Comparison of ENCODE assay signal across 9 cellular contexts in genomic region chr16:11836653-11837244, GRCh38. TPM values are rescaled to one million over a fixed set of nuclear protein-coding genes. Genes with fewer than 3 reads are reported as not detected.
DNase-seq lines count a peak whose midpoint lies in the region; ATAC-seq, FAIRE-seq and TF ChIP-seq lines count a peak whose summit lies in the region.
"Had no signal": no experiment of that assay in that cellular context is flagged by ENCODE, and none has a peak within 500 bp of the region (broad histone marks: within the 10 kb centered on the region; RNA-seq: fewer than 3 reads in every experiment).

No MANE protein-coding gene starts in this region.

- H3K27me3 ChIP-seq in H7 (ENCODE audit: control insufficient read depth, insufficient read depth, low read length) (no peaks in the 10 kb centered on the region), smooth muscle cell (ENCODE audit: low read depth) (no peaks in the 10 kb centered on the region), pancreas (no peaks in the 10 kb centered on the region)

- TF ChIP-seq CTCF in RWPE1 (conservative IDR thresholded peaks at IDR 0.05; ENCODE audit: low read depth), result no peak
- no peak for TF ChIP-seq CTCF in fibroblast of pulmonary artery (IDR thresholded peaks at IDR 0.05; ENCODE audit: low read length, missing control alignments)
- TF ChIP-seq CTCF in smooth muscle cell (IDR thresholded peaks at IDR 0.05; ENCODE audit: borderline replicate concordance, insufficient read depth, poor library complexity, severe bottlenecking), result no peak
- TF ChIP-seq CTCF in pancreas (IDR thresholded peaks at IDR 0.05), result no peak

- no peaks in the 10 kb centered on the region for H3K4me1 ChIP-seq in smooth muscle cell (ENCODE audit: low read depth)
- H3K4me1 ChIP-seq in pancreas, result no peaks in the 10 kb centered on the region

- FAIRE-seq in pancreas (lab: Jason Lieb, UNC), result no peak

- H3K79me2 ChIP-seq in smooth muscle cell (ENCODE audit: low read depth), result no peaks in the 10 kb centered on the region

- H3K36me3 ChIP-seq in H7 (replicated peaks; ENCODE audit: control insufficient read depth, insufficient read depth, low read length) (peaks cover 36% of the 10 kb centered on the region), smooth muscle cell (ENCODE audit: low read depth) (peaks cover 14% of the 10 kb centered on the region), pancreas (peaks cover 3 to 55% (median 48%) of the 10 kb centered on the region in 3 donors)

- no peak overlapping the region for H3K4me2 ChIP-seq in smooth muscle cell

- DNase-seq in H7 (peak; percentile 22), RWPE1 (ENCODE audit: low spot score) (peak; percentile 54), fibroblast of pulmonary artery (ENCODE audit: low read depth) (peak; percentile 68), smooth muscle cell (lab: John Stamatoyannopoulos, UW; ENCODE audit: unreplicated experiment) (no peak), NCI-H2029 treated with DMSO at 0.1 percent for 48 hours (lab: John Stamatoyannopoulos, UW) (no peak), NOMO-1 treated with DMSO at 0.1 percent for 48 hours (lab: John Stamatoyannopoulos, UW; ENCODE audit: unreplicated experiment) (no peak), pancreas (no peak)
- DNase-seq: NCI-H2107, T-cell had no signal

- POLR2A ChIA-PET in RWPE1 (lab: Yijun Ruan, JAX; ENCODE audit: low non-redundant PET), result interaction anchor here (0.6 kb wide), 1 partner anchor 18 kb away, joined by 3 read pairs; no protein-coding TSS in a partner anchor

- no peak overlapping the region for H2AFZ ChIP-seq in smooth muscle cell (ENCODE audit: low read depth)

- no peak overlapping the region for H3K9ac ChIP-seq in smooth muscle cell (ENCODE audit: low read depth)

- no peaks in the 10 kb centered on the region for H4K20me1 ChIP-seq in smooth muscle cell (ENCODE audit: low read depth)

- CTCF ChIA-PET in RWPE1 (lab: Yijun Ruan, JAX), result no interaction called here

- H3K9me3 ChIP-seq in smooth muscle cell (replicated peaks; ENCODE audit: low read depth), result no peaks in the 10 kb centered on the region
- H3K9me3 ChIP-seq in pancreas, result no peaks in the 10 kb centered on the region

- intact Hi-C loops in pancreas (cut with DNase I), result no loop called here

- no peak overlapping the region for H3K4me3 ChIP-seq in H7 (ENCODE audit: insufficient read depth, low read depth, low read length)
- no peak overlapping the region for H3K4me3 ChIP-seq in fibroblast of pulmonary artery (replicated peaks; ENCODE audit: low read depth, low read length)
- H3K4me3 ChIP-seq in smooth muscle cell, result no peak overlapping the region
- H3K4me3 ChIP-seq in pancreas, result no peak overlapping the region

- no peak for ATAC-seq in pancreas
- ATAC-seq: T-cell had no signal

- peaks cover 17% of the 10 kb centered on the region for H3F3A ChIP-seq in smooth muscle cell (ENCODE audit: low read depth)

- H3K27ac ChIP-seq in RWPE1 (peak overlapping the region; percentile 53), smooth muscle cell (ENCODE audit: low read depth) (peak overlapping the region; percentile 53), pancreas (no peak overlapping the region)

- 72% methylated on average over 6 of the region's 6 CpGs for WGBS in smooth muscle cell (ENCODE audit: low lambda C conversion rate)
- WGBS in pancreas, 2 donors, result 92 to 97% methylated on average over 6 of the region's 6 CpGs

RNA-seq across cellular contexts. Expression of gene RSL1D1, which starts 14.6 kb away (rescaled TPM):
- 163 and 221 TPM in 2 replicates for total RNA-seq in H7 (2014; rRNA removed; shearing (Covaris generic))
- total RNA-seq in smooth muscle cell (157 and 165 TPM in 2 replicates), pancreas (100 to 1,000 TPM in 2 of 6 donors, 10 to 100 TPM in 4; 73.4 to 148 (median 87.1) TPM)
- polyA plus RNA-seq in smooth muscle cell (104 and 138 TPM in 2 replicates), pancreas (10 to 100 TPM; 32.4 to 61.1 TPM)

RNA-seq across cellular contexts. Expression of gene ZC3H7A, which starts 39.7 kb away (rescaled TPM):
- total RNA-seq in H7 (2014; rRNA removed; shearing (Covaris generic)), result 19.7 and 27.0 TPM in 2 replicates
- total RNA-seq in smooth muscle cell (38.6 and 43.4 TPM in 2 replicates), pancreas (10 to 100 TPM; 23.8 to 34.5 (median 30.2) TPM)
- polyA plus RNA-seq in smooth muscle cell (31.3 and 37.3 TPM in 2 replicates), pancreas (10 to 100 TPM; 20.0 to 39.6 TPM)

Comparison
In these comparisons a context has a peak if more than half of its experiments do, and no peak if none do; other contexts are left out.
1. DNase-seq: peak in H7 (single experiment), RWPE1 (single experiment) and fibroblast of pulmonary artery (single experiment); none in smooth muscle cell (single experiment), NCI-H2029 treated with DMSO at 0.1 percent for 48 hours (single experiment), NOMO-1 treated with DMSO at 0.1 percent for 48 hours (single experiment) and pancreas (0 of 6).
2. H3K27ac ChIP-seq: peak in RWPE1 (single experiment) and smooth muscle cell (single experiment); none in pancreas (0 of 4).